ENCODE assay signal across 9 cellular contexts in genomic region chr12:85424581-85425348, GRCh38.
DNase-seq lines count a peak whose midpoint lies in the region; ATAC-seq and TF ChIP-seq lines count a peak whose summit lies in the region.
"Had no signal": no experiment of that assay in that cellular context is flagged by ENCODE, and none has a peak within 500 bp of the region (broad histone marks: within the 10 kb centered on the region; RNA-seq: fewer than 3 reads in every experiment).

No MANE protein-coding gene starts in this region.

- peak; percentile 39 for DNase-seq in NCI-H2227 (lab: John Stamatoyannopoulos, UW; ENCODE audit: unreplicated experiment)
- no peak for DNase-seq in NCI-H2227 treated with DMSO at 0.1 percent for 48 hours (lab: John Stamatoyannopoulos, UW)
- DNase-seq in Kasumi-1 (lab: John Stamatoyannopoulos, UW) = peak; percentile 63 to 67
- peak; percentile 15 for DNase-seq in astrocyte of the hippocampus (ENCODE audit: low read depth, low spot score)
- no peak for DNase-seq in osteocyte (ENCODE audit: extremely low spot score, unreplicated experiment)
- DNase-seq in omental fat pad (ENCODE audit: low spot score) = no peak
- no peak for DNase-seq in activated CD4-positive, CD25-positive, alpha-beta regulatory T cell (lab: John Stamatoyannopoulos, UW)

- no peak overlapping the region for H3K27ac Mint-ChIP-seq in osteocyte (ENCODE audit: unreplicated experiment)
- H3K27ac Mint-ChIP-seq: stimulated activated naive CD8-positive, alpha-beta T cell treated with anti-CD3 and anti-CD28 coated beads, Interleukin-15, amount 100 ng/mL, for 72 hours had no signal

- ATAC-seq in GM21825 (IDR thresholded peaks at IDR 0.05; ENCODE audit: unreplicated experiment) = peak; percentile 93
- no peak for ATAC-seq in omental fat pad (ENCODE audit: low FRiP score)
- ATAC-seq: stimulated activated naive CD8-positive, alpha-beta T cell treated with anti-CD3 and anti-CD28 coated beads, Interleukin-15, amount 100 ng/mL, for 72 hours had no signal

- H3K27me3 Mint-ChIP-seq in osteocyte (ENCODE audit: unreplicated experiment) = peaks cover 39% of the 10 kb centered on the region
- H3K27me3 Mint-ChIP-seq: stimulated activated naive CD8-positive, alpha-beta T cell treated with anti-CD3 and anti-CD28 coated beads, Interleukin-15, amount 100 ng/mL, for 72 hours had no signal

- no peaks in the 10 kb centered on the region for H3K4me1 Mint-ChIP-seq in osteocyte (ENCODE audit: unreplicated experiment)
- H3K4me1 Mint-ChIP-seq: stimulated activated naive CD8-positive, alpha-beta T cell treated with anti-CD3 and anti-CD28 coated beads, Interleukin-15, amount 100 ng/mL, for 72 hours had no signal

- no peaks in the 10 kb centered on the region for H3K9me3 Mint-ChIP-seq in osteocyte (ENCODE audit: unreplicated experiment)
- H3K9me3 Mint-ChIP-seq: stimulated activated naive CD8-positive, alpha-beta T cell treated with anti-CD3 and anti-CD28 coated beads, Interleukin-15, amount 100 ng/mL, for 72 hours had no signal

- no peaks in the 10 kb centered on the region for H3K36me3 Mint-ChIP-seq in osteocyte (ENCODE audit: unreplicated experiment)

- TF ChIP-seq CTCF in osteocyte (IDR thresholded peaks at IDR 0.05) = peak; percentile 48
- TF ChIP-seq CTCF in omental fat pad (IDR thresholded peaks at IDR 0.05) = no peak

- H3K4me3 Mint-ChIP-seq in osteocyte (ENCODE audit: unreplicated experiment) = no peak overlapping the region
- H3K4me3 Mint-ChIP-seq: stimulated activated naive CD8-positive, alpha-beta T cell treated with anti-CD3 and anti-CD28 coated beads, Interleukin-15, amount 100 ng/mL, for 72 hours had no signal

Comparison
In these comparisons a context has a peak if more than half of its experiments do, and no peak if none do; other contexts are left out.
1. DNase-seq: peak in NCI-H2227 (single experiment), Kasumi-1 (2 of 2) and astrocyte of the hippocampus (single experiment); none in NCI-H2227 treated with DMSO at 0.1 percent for 48 hours (single experiment), osteocyte (single experiment), omental fat pad (single experiment) and activated CD4-positive, CD25-positive, alpha-beta regulatory T cell (0 of 4).